In genomic region chr7:22201182-22201880, GRCh38 we compare ENCODE assay signal across 17 cellular contexts.
DNase-seq lines count a peak whose midpoint lies in the region; ATAC-seq and TF ChIP-seq lines count a peak whose summit lies in the region.
"Had no signal": no experiment of that assay in that cellular context is flagged by ENCODE, and none has a peak within 500 bp of the region (broad histone marks: within the 10 kb centered on the region; RNA-seq: fewer than 3 reads in every experiment).

No MANE protein-coding gene starts in this region.

- ATAC-seq in left cardiac atrium: no peak
- ATAC-seq in left colon: peak; percentile 79
- no peak for ATAC-seq in GM18907 (IDR thresholded peaks at IDR 0.05; ENCODE audit: unreplicated experiment)
- ATAC-seq: Panc1 had no signal

- no peak overlapping the region for H3K4me2 ChIP-seq in neuronal stem cell (ENCODE audit: insufficient read depth, low read length, poor library complexity, severe bottlenecking)
- H3K4me2 ChIP-seq in Karpas-422 (ENCODE audit: low read depth, low read length, poor library complexity, severe bottlenecking): no peak overlapping the region

- H2BK12ac ChIP-seq in neuronal stem cell (ENCODE audit: low read length): no peak overlapping the region

- H3K36me3 Mint-ChIP-seq in CD14-positive monocyte: no peaks in the 10 kb centered on the region
- H3K36me3 Mint-ChIP-seq: CD4-positive, alpha-beta memory T cell had no signal

- no peak overlapping the region for H3K27ac Mint-ChIP-seq in CD14-positive monocyte
- H3K27ac Mint-ChIP-seq: CD4-positive, alpha-beta memory T cell had no signal

- no peaks in the 10 kb centered on the region for H3K9me2 ChIP-seq in Karpas-422 (replicated peaks; ENCODE audit: insufficient read depth, low read length)

- peaks cover 0 to 3% (median 2%) of the 10 kb centered on the region in 3 donors for H3K27me3 Mint-ChIP-seq in CD14-positive monocyte (ENCODE audit: low read depth in 3 of 3)

- H3K9me3 ChIP-seq in left ventricle myocardium inferior (replicated peaks) (no peaks in the 10 kb centered on the region), neuronal stem cell (replicated peaks in 1 of 2; ENCODE audit: control insufficient read depth in 2 of 2, insufficient read depth in 1 of 2, low read depth in 1 of 2, low read length in 2 of 2) (no peaks in the 10 kb centered on the region), Karpas-422 (ENCODE audit: low read length) (no peaks in the 10 kb centered on the region)
- H3K9me3 ChIP-seq: BE2C, SJCRH30 had no signal

- H2BK5ac ChIP-seq in neuronal stem cell (ENCODE audit: low read length): no peak overlapping the region

- no peak overlapping the region for H4K91ac ChIP-seq in neuronal stem cell (ENCODE audit: low read depth, low read length, poor library complexity)

- H3K18ac ChIP-seq in neuronal stem cell (ENCODE audit: low read length): no peak overlapping the region

- no peak overlapping the region for H2BK15ac ChIP-seq in neuronal stem cell (ENCODE audit: low read length)

- no peaks in the 10 kb centered on the region for H3K27me3 ChIP-seq in left ventricle myocardium inferior (ENCODE audit: low read depth)
- no peaks in the 10 kb centered on the region for H3K27me3 ChIP-seq in neuronal stem cell (ENCODE audit: control insufficient read depth in 3 of 3, insufficient read depth in 3 of 3, low read depth in 1 of 3, low read length in 3 of 3)
- H3K27me3 ChIP-seq in Karpas-422 (ENCODE audit: low read length): no peaks in the 10 kb centered on the region
- H3K27me3 ChIP-seq: BE2C, SJCRH30 had no signal

- no peaks in the 10 kb centered on the region for H3K79me1 ChIP-seq in neuronal stem cell (ENCODE audit: low read depth, low read length)

- no peaks in the 10 kb centered on the region for H4K20me1 ChIP-seq in Karpas-422 (ENCODE audit: insufficient read depth, low read depth, low read length)

- no peak overlapping the region for H3K9ac ChIP-seq in neuronal stem cell (ENCODE audit: low read depth, low read length, poor library complexity)
- H3K9ac ChIP-seq in Karpas-422 (ENCODE audit: low read length): no peak overlapping the region

- intact Hi-C loops in left ventricle myocardium inferior (cut with micrococcal nuclease) (no loop called here), left cardiac atrium (cut with DNase I) (no loop called here), left colon (cut with DNase I, micrococcal nuclease) (no loop called here), CD14-positive monocyte (cut with micrococcal nuclease) (no loop called here)

- no peaks in the 10 kb centered on the region for H3K4me1 Mint-ChIP-seq in CD14-positive monocyte
- H3K4me1 Mint-ChIP-seq: CD4-positive, alpha-beta memory T cell had no signal

- H3K79me2 ChIP-seq in Karpas-422 (ENCODE audit: low read length): peaks cover 65% of the 10 kb centered on the region

- H3K4me1 ChIP-seq in left ventricle myocardium inferior (peaks cover 76% of the 10 kb centered on the region), neuronal stem cell (ENCODE audit: control insufficient read depth in 2 of 2, insufficient read depth in 1 of 2, low read depth in 1 of 2, low read length in 2 of 2) (peaks cover 7 to 13% of the 10 kb centered on the region in 2 donors), Karpas-422 (ENCODE audit: low read length) (no peaks in the 10 kb centered on the region)
- H3K4me1 ChIP-seq: SJCRH30 had no signal

- H2AFZ ChIP-seq in neuronal stem cell (ENCODE audit: low read length) (peak overlapping the region; percentile 47), Karpas-422 (ENCODE audit: low read length) (no peak overlapping the region)

- H3K36me3 ChIP-seq in left ventricle myocardium inferior: peaks cover 8% of the 10 kb centered on the region
- H3K36me3 ChIP-seq in neuronal stem cell (replicated peaks in 1 of 2; ENCODE audit: control insufficient read depth in 2 of 2, insufficient read depth in 2 of 2, low read length in 2 of 2): no peaks in the 10 kb centered on the region
- H3K36me3 ChIP-seq in Karpas-422 (ENCODE audit: insufficient read depth, low read length): peaks cover 17% of the 10 kb centered on the region
- H3K36me3 ChIP-seq: SJCRH30 had no signal

- H3K27ac ChIP-seq in left ventricle myocardium inferior (replicated peaks) (peak overlapping the region; percentile 90), neuronal stem cell (replicated peaks; ENCODE audit: low read length) (no peak overlapping the region), Karpas-422 (ENCODE audit: low read length) (no peak overlapping the region)
- H3K27ac ChIP-seq: SJCRH30 had no signal

- H3K4me3 ChIP-seq in left ventricle myocardium inferior: no peak overlapping the region
- H3K4me3 ChIP-seq in neuronal stem cell (ENCODE audit: low read length in 2 of 2): no peak overlapping the region
- H3K4me3 ChIP-seq in Karpas-422 (ENCODE audit: low read length): no peak overlapping the region
- H3K4me3 ChIP-seq: K562, SJCRH30 had no signal

- no peak overlapping the region for H2BK120ac ChIP-seq in neuronal stem cell (ENCODE audit: low read depth, low read length)

- H3K9me3 Mint-ChIP-seq in CD14-positive monocyte: peaks cover 0 to 2% (median 0%) of the 10 kb centered on the region in 7 donors
- H3K9me3 Mint-ChIP-seq: CD4-positive, alpha-beta memory T cell had no signal

- no peak for TF ChIP-seq CTCF in left ventricle myocardium inferior (IDR thresholded peaks at IDR 0.05; ENCODE audit: borderline replicate concordance)
- no peak for TF ChIP-seq CTCF in CD14-positive monocyte (IDR thresholded peaks at IDR 0.05)

- no peak overlapping the region for H3K23ac ChIP-seq in neuronal stem cell (ENCODE audit: low read depth, low read length, poor library complexity)

- H4K8ac ChIP-seq in neuronal stem cell (ENCODE audit: low read depth, low read length): no peak overlapping the region

- no peak overlapping the region for H3K4me3 Mint-ChIP-seq in CD14-positive monocyte
- H3K4me3 Mint-ChIP-seq: CD4-positive, alpha-beta memory T cell had no signal

- no peak overlapping the region for H2AK5ac ChIP-seq in neuronal stem cell (ENCODE audit: low read depth, low read length)

- no peak for DNase-seq in left ventricle myocardium inferior
- no peak for DNase-seq in left cardiac atrium
- DNase-seq in left colon: no peak
- no peak for DNase-seq in neuronal stem cell (ENCODE audit: low spot score)
- no peak for DNase-seq in NCI-H226
- no peak for DNase-seq in CD14-positive monocyte (ENCODE audit: low spot score)
- no peak for DNase-seq in Karpas-422
- DNase-seq: CD4-positive, alpha-beta memory T cell; DMS153; EL; MV-4-11; NCI-H187 had no signal

- H3K14ac ChIP-seq in neuronal stem cell (ENCODE audit: low read length): no peak overlapping the region

- WGBS in neuronal stem cell (ENCODE audit: extremely low coverage in 2 of 2, insufficient read length in 2 of 2, insufficient replicate concordance in 1 of 2), 2 donors: no CpG with 5 or more reads among the region's 4 CpGs

- no peak overlapping the region for H3K4ac ChIP-seq in neuronal stem cell (ENCODE audit: low read length)
